Comparison of ENCODE assay signal across 21 cellular contexts in genomic region chr17:33977729-33978514, GRCh38.
"Had no signal": no experiment of that assay in that cellular context is flagged by ENCODE, and none has a peak within 500 bp of the region (broad histone marks: within the 10 kb centered on the region; RNA-seq: fewer than 3 reads in every experiment).

No MANE protein-coding gene starts in this region.

- ATAC-seq: activated CD8-positive, alpha-beta memory T cell treated with anti-CD3 and anti-CD28 coated beads, Interleukin-2, amount 10 ng/mL, durations not matched to agents 7 days and 5 days; left colon; right cardiac atrium had no signal

- DNase-seq: activated CD4-positive, alpha-beta T cell treated with anti-CD3 and anti-CD28 coated beads, Interleukin-2, amount 50 U/mL, for 4 hours; activated CD4-positive, CD25-positive, alpha-beta regulatory T cell treated with anti-CD3 and anti-CD28 coated beads, Interleukin-2, amount 50 U/mL, for 72 hours; activated CD8-positive, alpha-beta memory T cell treated with anti-CD3 and anti-CD28 coated beads, Interleukin-2, amount 10 ng/mL, durations not matched to agents 7 days and 5 days; activated naive CD4-positive, alpha-beta T cell treated with anti-CD3 and anti-CD28 coated beads, Interleukin-2, amount 10 ng/mL, durations not matched to agents 7 days and 5 days; activated T-cell treated with anti-CD3 and anti-CD28 coated beads, Interleukin-2, amount 50 U/mL, for 1 hour; foreskin fibroblast; immature natural killer cell; left colon; mammary epithelial cell; naive B cell; right cardiac atrium; small intestine; stimulated activated CD4-positive, alpha-beta T cell treated with anti-CD3 and anti-CD28 coated beads, Interleukin-4, amount 100 ng/mL, for 24 hours; stimulated activated naive CD4-positive, alpha-beta T cell; T-helper 1 cell; T1000 had no signal

- H3K36me3 ChIP-seq: ascending aorta, neutrophil, tibial nerve had no signal

- H3K27me3 ChIP-seq: ascending aorta, neutrophil, tibial nerve had no signal

- H3K36me3 Mint-ChIP-seq: activated CD8-positive, alpha-beta memory T cell treated with anti-CD3 and anti-CD28 coated beads, Interleukin-2, amount 10 ng/mL, durations not matched to agents 7 days and 5 days; activated naive CD4-positive, alpha-beta T cell treated with anti-CD3 and anti-CD28 coated beads, Interleukin-2, amount 10 ng/mL, durations not matched to agents 7 days and 5 days; immature natural killer cell; naive B cell had no signal

- H3K27ac ChIP-seq: ascending aorta, neutrophil, SK-N-MC, tibial nerve had no signal

- H3K4me1 ChIP-seq: ascending aorta, tibial nerve had no signal

- H3K9me3 Mint-ChIP-seq: activated T-helper 2 cell treated with anti-CD3 and anti-CD28 coated beads, Interferon-gamma antibody, Interleukin-2, Interleukin-4, amounts not matched to agents 10 μg/mL and 5 μg/mL and 100 μg/mL, durations not matched to agents 14 hours and 24 hours and 36 hours; immature natural killer cell had no signal

- H3K9me3 ChIP-seq: ascending aorta, neutrophil, tibial nerve had no signal

- H3K4me3 Mint-ChIP-seq: activated CD8-positive, alpha-beta memory T cell treated with anti-CD3 and anti-CD28 coated beads, Interleukin-2, amount 10 ng/mL, durations not matched to agents 7 days and 5 days; activated naive CD4-positive, alpha-beta T cell treated with anti-CD3 and anti-CD28 coated beads, Interleukin-2, amount 10 ng/mL, durations not matched to agents 7 days and 5 days; immature natural killer cell had no signal

- H3K4me1 Mint-ChIP-seq: activated CD8-positive, alpha-beta memory T cell treated with anti-CD3 and anti-CD28 coated beads, Interleukin-2, amount 10 ng/mL, durations not matched to agents 7 days and 5 days; activated naive CD4-positive, alpha-beta T cell treated with anti-CD3 and anti-CD28 coated beads, Interleukin-2, amount 10 ng/mL, durations not matched to agents 7 days and 5 days; immature natural killer cell; naive B cell had no signal

- H3K27ac Mint-ChIP-seq: activated CD8-positive, alpha-beta memory T cell treated with anti-CD3 and anti-CD28 coated beads, Interleukin-2, amount 10 ng/mL, durations not matched to agents 7 days and 5 days; activated naive CD4-positive, alpha-beta T cell treated with anti-CD3 and anti-CD28 coated beads, Interleukin-2, amount 10 ng/mL, durations not matched to agents 7 days and 5 days; activated T-helper 2 cell treated with anti-CD3 and anti-CD28 coated beads, Interferon-gamma antibody, Interleukin-2, Interleukin-4, amounts not matched to agents 10 μg/mL and 5 μg/mL and 100 μg/mL, durations not matched to agents 14 hours and 24 hours and 36 hours; immature natural killer cell; naive B cell had no signal

- H3K4me3 ChIP-seq: ascending aorta, SK-N-MC, tibial nerve had no signal
